Comparison of ENCODE assay signal across 20 cellular contexts in genomic region chr2:231128541-231128940, GRCh38. TPM values are rescaled to one million over a fixed set of nuclear protein-coding genes. Genes with fewer than 3 reads are reported as not detected.
DNase-seq lines count a peak whose midpoint lies in the region; ATAC-seq, FAIRE-seq and TF ChIP-seq lines count a peak whose summit lies in the region.
"Had no signal": no experiment of that assay in that cellular context is flagged by ENCODE, and none has a peak within 500 bp of the region (broad histone marks: within the 10 kb centered on the region; RNA-seq: fewer than 3 reads in every experiment).

No MANE protein-coding gene starts in this region.

- no peaks in the 10 kb centered on the region for H3K79me2 ChIP-seq in trophoblast cell (ENCODE audit: control insufficient read depth, insufficient read depth, low read length, poor library complexity)

- no peak overlapping the region for H4K91ac ChIP-seq in trophoblast cell (ENCODE audit: low read depth, low read length)

- H3K27me3 ChIP-seq in trophoblast cell (ENCODE audit: insufficient read depth, low read length) (no peaks in the 10 kb centered on the region), esophagus muscularis mucosa (no peaks in the 10 kb centered on the region), pancreas (no peaks in the 10 kb centered on the region)
- H3K27me3 ChIP-seq: Peyer's patch had no signal

- H3K36me3 ChIP-seq in trophoblast cell (ENCODE audit: control insufficient read depth in 1 of 2, insufficient read depth in 2 of 2, low read length in 2 of 2) (peaks cover 2 to 3% of the 10 kb centered on the region in 2 experiments), esophagus muscularis mucosa (no peaks in the 10 kb centered on the region), pancreas (no peaks in the 10 kb centered on the region)
- H3K36me3 ChIP-seq: Peyer's patch had no signal

- H2BK120ac ChIP-seq in trophoblast cell (ENCODE audit: insufficient read depth, low read length, poor library complexity) = no peak overlapping the region

- no peak overlapping the region for H2AK5ac ChIP-seq in trophoblast cell (ENCODE audit: low read length)

- H3K9me3 Mint-ChIP-seq in HFFc6 (no peaks in the 10 kb centered on the region), memory B cell (no peaks in the 10 kb centered on the region)
- H3K9me3 Mint-ChIP-seq in T-helper 2 cell treated with Interferon-gamma antibody and Interleukin-4, amounts not matched to agents 5 μg/mL and 100 μg/mL, for 36 hours = no peaks in the 10 kb centered on the region
- no peaks in the 10 kb centered on the region for H3K9me3 Mint-ChIP-seq in activated naive CD4-positive, alpha-beta T cell treated with anti-CD3 and anti-CD28 coated beads for 36 hours

- H3K18ac ChIP-seq in trophoblast cell (ENCODE audit: low read length) = no peak overlapping the region

- no peaks in the 10 kb centered on the region for H3K4me1 ChIP-seq in trophoblast cell (ENCODE audit: control insufficient read depth in 1 of 2, insufficient read depth in 2 of 2, low read length in 2 of 2)
- peaks cover 15 to 49% (median 24%) of the 10 kb centered on the region in 4 donors for H3K4me1 ChIP-seq in esophagus muscularis mucosa
- H3K4me1 ChIP-seq in pancreas = peaks cover 7 to 11% (median 10%) of the 10 kb centered on the region in 3 donors

- FAIRE-seq in pancreas (lab: Jason Lieb, UNC) = no peak
- FAIRE-seq: A204.1 had no signal

- H3K14ac ChIP-seq in trophoblast cell (ENCODE audit: low read length) = no peak overlapping the region

- no peaks in the 10 kb centered on the region for H3K36me3 Mint-ChIP-seq in HFFc6 (ENCODE audit: low read depth)
- peaks cover 5% of the 10 kb centered on the region for H3K36me3 Mint-ChIP-seq in T-helper 2 cell treated with Interferon-gamma antibody and Interleukin-4, amounts not matched to agents 5 μg/mL and 100 μg/mL, for 36 hours (ENCODE audit: low read depth)
- H3K36me3 Mint-ChIP-seq in memory B cell = peaks cover 2% of the 10 kb centered on the region
- no peaks in the 10 kb centered on the region for H3K36me3 Mint-ChIP-seq in activated naive CD4-positive, alpha-beta T cell treated with anti-CD3 and anti-CD28 coated beads for 36 hours (ENCODE audit: low read depth)

- TF ChIP-seq EP300 in esophagus muscularis mucosa (IDR thresholded peaks at IDR 0.05) = no peak

- H3K27me3 Mint-ChIP-seq in HFFc6 (ENCODE audit: insufficient read depth) (no peaks in the 10 kb centered on the region), memory B cell (no peaks in the 10 kb centered on the region)
- no peaks in the 10 kb centered on the region for H3K27me3 Mint-ChIP-seq in T-helper 2 cell treated with Interferon-gamma antibody and Interleukin-4, amounts not matched to agents 5 μg/mL and 100 μg/mL, for 36 hours (ENCODE audit: low read depth)
- no peaks in the 10 kb centered on the region for H3K27me3 Mint-ChIP-seq in activated naive CD4-positive, alpha-beta T cell treated with anti-CD3 and anti-CD28 coated beads for 36 hours (ENCODE audit: low read depth)

- peaks cover 92% of the 10 kb centered on the region for H3K4me1 Mint-ChIP-seq in HFFc6 (ENCODE audit: low read depth)
- peaks cover 41% of the 10 kb centered on the region for H3K4me1 Mint-ChIP-seq in T-helper 2 cell treated with Interferon-gamma antibody and Interleukin-4, amounts not matched to agents 5 μg/mL and 100 μg/mL, for 36 hours (ENCODE audit: low read depth)
- peaks cover 6% of the 10 kb centered on the region for H3K4me1 Mint-ChIP-seq in memory B cell
- H3K4me1 Mint-ChIP-seq in activated naive CD4-positive, alpha-beta T cell treated with anti-CD3 and anti-CD28 coated beads for 36 hours (ENCODE audit: low read depth) = peaks cover 13% of the 10 kb centered on the region

- no peak overlapping the region for H3K27ac ChIP-seq in trophoblast cell (ENCODE audit: low read depth, low read length)
- H3K27ac ChIP-seq in esophagus muscularis mucosa (replicated peaks in 1 of 4) = no peak overlapping the region
- H3K27ac ChIP-seq in pancreas = no peak overlapping the region
- H3K27ac ChIP-seq: Peyer's patch had no signal

- H2BK5ac ChIP-seq in trophoblast cell (ENCODE audit: low read depth, low read length, poor library complexity) = no peak overlapping the region

- no peak overlapping the region for H4K8ac ChIP-seq in trophoblast cell (ENCODE audit: low read depth, low read length)

- ATAC-seq in memory B cell (ENCODE audit: low read depth) = no peak
- no peak for ATAC-seq in pancreas

- H3K4me3 ChIP-seq in trophoblast cell (ENCODE audit: low read depth, low read length) (no peak overlapping the region), esophagus muscularis mucosa (no peak overlapping the region), pancreas (no peak overlapping the region)
- H3K4me3 ChIP-seq: Peyer's patch had no signal

- DNase-seq in Caki2 (ENCODE audit: low read depth) (peak; percentile 19), HFFc6 (no peak), memory B cell (ENCODE audit: low spot score in 2 of 2) (no peak), trophoblast cell (no peak), esophagus muscularis mucosa (ENCODE audit: extremely low spot score) (no peak), pancreas (no peak)
- DNase-seq in T-helper 2 cell treated with Interferon-gamma antibody and Interleukin-4, amounts not matched to agents 5 μg/mL and 100 μg/mL, for 36 hours (ENCODE audit: low spot score) = no peak
- no peak for DNase-seq in activated naive CD4-positive, alpha-beta T cell treated with anti-CD3 and anti-CD28 coated beads for 36 hours
- DNase-seq: C1 segment of cervical spinal cord, DMS153, KG1, NCI-H1048, NCI-H1436 treated with DMSO at 0.1 percent for 48 hours, NCI-H2081, NCI-H510A, NCI-H774, Peyer's patch, Right ventricle myocardium superior had no signal

- no peak overlapping the region for H2BK12ac ChIP-seq in trophoblast cell (ENCODE audit: low read length)

- CTCF ChIA-PET in activated naive CD4-positive, alpha-beta T cell treated with anti-CD3 and anti-CD28 coated beads for 36 hours (lab: Charles Lee) = interaction anchor here (2.1 kb wide), 1 partner anchor 25 kb away, joined by 4 read pairs; no protein-coding TSS in a partner anchor

- no peaks in the 10 kb centered on the region for H3K79me1 ChIP-seq in trophoblast cell (ENCODE audit: low read length)

- H3K4ac ChIP-seq in trophoblast cell (ENCODE audit: low read depth, low read length) = no peak overlapping the region

- no peak overlapping the region for H3K9ac ChIP-seq in trophoblast cell (ENCODE audit: low read length)

- no peak for TF ChIP-seq POLR2A in esophagus muscularis mucosa (IDR thresholded peaks at IDR 0.05; ENCODE audit: low read depth)

- no peak overlapping the region for H3K4me2 ChIP-seq in trophoblast cell (ENCODE audit: low read length)

- H3K4me3 Mint-ChIP-seq in HFFc6 (no peak overlapping the region), memory B cell (no peak overlapping the region)
- no peak overlapping the region for H3K4me3 Mint-ChIP-seq in T-helper 2 cell treated with Interferon-gamma antibody and Interleukin-4, amounts not matched to agents 5 μg/mL and 100 μg/mL, for 36 hours
- H3K4me3 Mint-ChIP-seq in activated naive CD4-positive, alpha-beta T cell treated with anti-CD3 and anti-CD28 coated beads for 36 hours = no peak overlapping the region

- in situ Hi-C loops in Caki2 (cut with HindIII; ENCODE audit: low pct_unique_long_range_greater_than_20kb, low sequenced_read_pairs) = no loop called here

- H3K9me3 ChIP-seq in trophoblast cell (ENCODE audit: insufficient read depth, low read depth, low read length) = no peaks in the 10 kb centered on the region
- H3K9me3 ChIP-seq in esophagus muscularis mucosa = no peaks in the 10 kb centered on the region
- H3K9me3 ChIP-seq in pancreas = no peaks in the 10 kb centered on the region
- H3K9me3 ChIP-seq: Peyer's patch had no signal

- intact Hi-C loops in esophagus muscularis mucosa (cut with DNase I) (no loop called here), pancreas (cut with DNase I) (no loop called here)
- intact Hi-C loops in activated naive CD4-positive, alpha-beta T cell treated with anti-CD3 and anti-CD28 coated beads for 36 hours (cut with micrococcal nuclease) = no loop called here

- TF ChIP-seq CTCF in HFFc6 (IDR thresholded peaks at IDR 0.05) = no peak
- no peak for TF ChIP-seq CTCF in esophagus muscularis mucosa (IDR thresholded peaks at IDR 0.05)
- no peak for TF ChIP-seq CTCF in pancreas (IDR thresholded peaks at IDR 0.05)

- no peak overlapping the region for H3K23ac ChIP-seq in trophoblast cell (ENCODE audit: low read length)

- no peak overlapping the region for H2AFZ ChIP-seq in trophoblast cell (ENCODE audit: insufficient read depth, low read length, poor library complexity)

- no peak overlapping the region for H4K12ac ChIP-seq in trophoblast cell (ENCODE audit: low read depth, low read length)

- H3K27ac Mint-ChIP-seq in HFFc6 (peak overlapping the region; percentile 87), memory B cell (peak overlapping the region; percentile 48)
- H3K27ac Mint-ChIP-seq in T-helper 2 cell treated with Interferon-gamma antibody and Interleukin-4, amounts not matched to agents 5 μg/mL and 100 μg/mL, for 36 hours = peak overlapping the region; percentile 4
- H3K27ac Mint-ChIP-seq in activated naive CD4-positive, alpha-beta T cell treated with anti-CD3 and anti-CD28 coated beads for 36 hours = no peak overlapping the region

RNA-seq across cellular contexts. Expression of gene HTR2B, which starts 3.7 kb away (rescaled TPM):
- total RNA-seq in Caki2 (2014; rRNA removed; shearing (Covaris generic); ENCODE audit: low replicate concordance) = 0.12 and 0.51 TPM in 2 replicates
- total RNA-seq in HFFc6 (2021; fragmentation: NEBNext Ultra II Directional; extraction: Animal tissue kit (Norgen Biotek cat#: 25700)) = under 1 TPM in 5 of 6 experiments, not detected in 1; 0.09 to 0.33 (median 0.26) TPM
- polyA plus RNA-seq in trophoblast cell (2013) = not detected in 2 replicates
- total RNA-seq in esophagus muscularis mucosa (10 to 100 TPM; 12.1 to 46.4 (median 14.9) TPM), pancreas (under 1 TPM in 5 of 6 donors, not detected in 1; 0.08 to 0.78 (median 0.19) TPM)
- under 1 TPM; 0.09 to 0.11 TPM for polyA plus RNA-seq in pancreas
- total RNA-seq in activated naive CD4-positive, alpha-beta T cell treated with anti-CD3 and anti-CD28 coated beads for 36 hours = not detected
- total RNA-seq: M059J had no signal
